13 cellular contexts compared by ENCODE assay signal in the genomic region with DNA sequence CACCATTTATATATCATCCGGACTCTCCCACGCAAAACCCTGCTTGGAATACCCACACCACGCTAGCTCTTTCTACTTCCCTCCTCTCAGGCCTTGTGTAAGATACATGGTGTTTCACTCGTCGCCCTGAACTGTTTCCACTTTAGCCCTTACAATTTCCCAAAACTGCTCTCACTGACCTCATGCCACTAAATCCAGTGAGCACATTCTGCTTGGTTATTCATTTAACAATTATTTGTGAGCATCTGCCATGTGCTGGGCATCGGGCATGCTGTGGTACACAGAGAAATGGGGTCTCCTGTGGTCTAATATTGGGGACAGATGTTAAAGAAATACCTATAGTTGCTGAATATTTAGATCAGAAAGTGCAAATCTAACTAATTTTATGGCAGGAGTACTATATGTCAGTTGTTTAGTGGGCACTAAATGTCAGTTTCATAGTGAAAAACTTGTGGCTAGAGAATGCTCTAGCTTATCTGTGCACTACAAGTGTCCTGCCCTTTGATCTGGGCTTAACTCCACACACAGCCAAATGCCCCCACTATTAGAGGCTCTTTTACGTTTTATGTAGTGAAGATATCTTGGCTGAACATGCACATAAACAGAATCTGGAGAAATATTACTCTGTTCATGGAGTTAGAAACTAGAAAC. TPM values are rescaled to one million over a fixed set of nuclear protein-coding genes. Genes with fewer than 3 reads are reported as not detected.
DNase-seq lines count a peak whose midpoint lies in the region; ATAC-seq, FAIRE-seq and TF ChIP-seq lines count a peak whose summit lies in the region.
"Had no signal": no experiment of that assay in that cellular context is flagged by ENCODE, and none has a peak within 500 bp of the region (broad histone marks: within the 10 kb centered on the region; RNA-seq: fewer than 3 reads in every experiment).

No MANE protein-coding gene starts in this region.

- TF ChIP-seq EP300 in GM12878 (IDR thresholded peaks at IDR 0.05; ENCODE audit: borderline replicate concordance in 1 of 2, control insufficient read depth in 1 of 2, low read depth in 2 of 2, low read length in 2 of 2): no peak

- no peak overlapping the region for H3K9ac ChIP-seq in GM12878 (ENCODE audit: control insufficient read depth, insufficient read depth, low read length)

- ATAC-seq in GM18867 (IDR thresholded peaks at IDR 0.05; ENCODE audit: unreplicated experiment): peak; percentile 44
- ATAC-seq in HG02884 (IDR thresholded peaks at IDR 0.05; ENCODE audit: unreplicated experiment): peak; percentile 43
- ATAC-seq in GM12878: peak; percentile 77
- no peak for ATAC-seq in GM19328 (IDR thresholded peaks at IDR 0.05; ENCODE audit: unreplicated experiment)

- no TSS peak for BruUV-seq in GM12878 (replicated peaks; lab: Mats Ljungman, UMichigan)

- POLR2A ChIA-PET in GM12878 (lab: Charles Lee): no interaction called here

- H2AFZ ChIP-seq in GM12878 (ENCODE audit: control insufficient read depth, low read depth, low read length): no peak overlapping the region; the same call in 1 of the 2 replicates

- DNase-seq in GM12878 (ENCODE audit: low read depth, low spot score): no peak
- peak; percentile 48 for DNase-seq in small intestine
- DNase-seq in MV-4-11 (lab: John Stamatoyannopoulos, UW): no peak
- DNase-seq in NCI-H510A treated with DMSO at 0.1 percent for 48 hours (lab: John Stamatoyannopoulos, UW): no peak
- DNase-seq in GM20000 (ENCODE audit: low spot score): no peak
- DNase-seq: activated CD8-positive, alpha-beta memory T cell treated with anti-CD3 and anti-CD28 coated beads, Interleukin-2, amount 50 U/mL, for 4 hours; CD8-positive, alpha-beta memory T cell; T1000 had no signal

- CTCF ChIA-PET in GM12878 (lab: Yijun Ruan, JAX): interaction anchor here (1.0 to 4.1 kb wide), 3 partner anchors 41 to 175 kb away, joined by 3 to 15 read pairs (median 4); partner anchors contain the start of gene PLEKHG1

- no peak for FAIRE-seq in GM12878 (lab: Jason Lieb, UNC)
- no peak for FAIRE-seq in small intestine (lab: Jason Lieb, UNC)
- FAIRE-seq: astrocyte, endometrium had no signal

- H3K79me2 ChIP-seq in GM12878 (ENCODE audit: control insufficient read depth, insufficient read depth, low read length): peaks cover 13% of the 10 kb centered on the region

- peaks cover 30% of the 10 kb centered on the region for H3K4me1 ChIP-seq in GM12878 (ENCODE audit: control insufficient read depth, insufficient read depth, low read length)
- H3K4me1 ChIP-seq in small intestine (ENCODE audit: control insufficient read depth in 2 of 2, insufficient read depth in 1 of 2, low read depth in 1 of 2, low read length in 1 of 2): peaks cover 0 to 4% of the 10 kb centered on the region in 2 donors

- H3K9me3 ChIP-seq in GM12878 (replicated peaks; ENCODE audit: control insufficient read depth, insufficient read depth, low read length) (no peaks in the 10 kb centered on the region), small intestine (ENCODE audit: control insufficient read depth, low read depth) (no peaks in the 10 kb centered on the region)

- H3K27ac ChIP-seq in GM12878 (ENCODE audit: control insufficient read depth, insufficient read depth) (peak overlapping the region; percentile 63), small intestine (ENCODE audit: low read depth in 1 of 2, low read length in 1 of 2) (no peak overlapping the region)

- intact Hi-C loops in GM12878 (cut with micrococcal nuclease; ENCODE audit: unreplicated experiment): no loop called here

- H3K4me3 ChIP-seq in GM12878 (no peak overlapping the region), small intestine (ENCODE audit: low read depth in 1 of 2, low read length in 2 of 2) (no peak overlapping the region)

- in situ Hi-C loops in GM12878 (cut with MboI): no loop called here

- TF ChIP-seq CTCF in GM12878 (IDR thresholded peaks at IDR 0.05 in 2 of 3, conservative IDR thresholded peaks at IDR 0.05 in 1 of 3; ENCODE audit: control insufficient read depth in 2 of 3, extremely low read depth in 1 of 3, insufficient read depth in 1 of 3, low read depth in 3 of 3, low read length in 3 of 3) (no peak), GM20000 (IDR thresholded peaks at IDR 0.05; ENCODE audit: extremely low read depth, missing control alignments) (no peak)

- peak overlapping the region; percentile 74 for H3K4me2 ChIP-seq in GM12878 (ENCODE audit: control insufficient read depth, insufficient read depth)

- WGBS in GM12878 (ENCODE audit: insufficient coverage, insufficient replicate concordance, low lambda C conversion rate, missing lambda C conversion rate): 72% methylated on average over 7 of the region's 7 CpGs
- WGBS in small intestine, 3 donors: 66 to 76% (median 72%) methylated on average over 7 of the region's 7 CpGs

- no peaks in the 10 kb centered on the region; a peak in 1 of 4 replicates for H3K36me3 ChIP-seq in GM12878 (ENCODE audit: control insufficient read depth in 2 of 2, insufficient read depth in 2 of 2, low read length in 1 of 2)
- no peaks in the 10 kb centered on the region for H3K36me3 ChIP-seq in small intestine (ENCODE audit: control insufficient read depth in 2 of 2, insufficient read depth in 2 of 2, low read length in 2 of 2)

- TF ChIP-seq RAD21 in GM12878 (IDR thresholded peaks at IDR 0.05; ENCODE audit: insufficient read depth, low read depth, low read length): no peak

- RAD21 ChIA-PET in GM12878 (lab: Charles Lee; ENCODE audit: unreplicated experiment): interaction anchor here (0.9 to 8.9 kb wide), 6 partner anchors 10 to 174 kb away, joined by 3 to 73 read pairs (median 3); partner anchors contain the start of gene PLEKHG1

- TF ChIP-seq POLR2A in GM12878 (IDR thresholded peaks at IDR 0.05; ENCODE audit: low read depth, low read length): no peak

- H4K20me1 ChIP-seq in GM12878 (ENCODE audit: control insufficient read depth, insufficient read depth): no peaks in the 10 kb centered on the region

- H3K27me3 ChIP-seq in GM12878 (replicated peaks in 1 of 2; ENCODE audit: control insufficient read depth in 2 of 2, insufficient read depth in 2 of 2, low read length in 1 of 2): no peaks in the 10 kb centered on the region
- no peaks in the 10 kb centered on the region for H3K27me3 ChIP-seq in small intestine (ENCODE audit: control insufficient read depth in 2 of 2, insufficient read depth in 2 of 2, low read length in 2 of 2)

- SMC1A ChIA-PET in GM12878 (lab: Charles Lee; ENCODE audit: uncharacterized antibody, unreplicated experiment): interaction anchor here (1.0 to 3.1 kb wide), 5 partner anchors 25 to 173 kb away, joined by 3 to 17 read pairs (median 4); partner anchors contain the start of gene PLEKHG1

TF ChIP-seq in GM12878, 131 proteins besides CTCF, POLR2A, EP300 and RAD21 (continues in another document):
- TF ChIP-seq NFIC (IDR thresholded peaks at IDR 0.05; ENCODE audit: low read depth, low read length): 0 out of 2 replicates have a peak, but pooled peaks have one; percentile 18
- no peak for TF ChIP-seq YBX1 (IDR thresholded peaks at IDR 0.05)
- TF ChIP-seq MYB (IDR thresholded peaks at IDR 0.05; ENCODE audit: borderline replicate concordance, low read depth, low read length): no peak
- TF ChIP-seq TCF7 (IDR thresholded peaks at IDR 0.05; ENCODE audit: borderline replicate concordance): peak; percentile 90
- no peak for TF ChIP-seq YY1 (IDR thresholded peaks at IDR 0.05; ENCODE audit: low read depth, low read length)
- TF ChIP-seq RUNX3 (IDR thresholded peaks at IDR 0.05; ENCODE audit: low read length): peak; percentile 66
- no peak for TF ChIP-seq PAX5 (IDR thresholded peaks at IDR 0.05; ENCODE audit: borderline replicate concordance, low read depth, low read length)
- TF ChIP-seq, protein P1, sequence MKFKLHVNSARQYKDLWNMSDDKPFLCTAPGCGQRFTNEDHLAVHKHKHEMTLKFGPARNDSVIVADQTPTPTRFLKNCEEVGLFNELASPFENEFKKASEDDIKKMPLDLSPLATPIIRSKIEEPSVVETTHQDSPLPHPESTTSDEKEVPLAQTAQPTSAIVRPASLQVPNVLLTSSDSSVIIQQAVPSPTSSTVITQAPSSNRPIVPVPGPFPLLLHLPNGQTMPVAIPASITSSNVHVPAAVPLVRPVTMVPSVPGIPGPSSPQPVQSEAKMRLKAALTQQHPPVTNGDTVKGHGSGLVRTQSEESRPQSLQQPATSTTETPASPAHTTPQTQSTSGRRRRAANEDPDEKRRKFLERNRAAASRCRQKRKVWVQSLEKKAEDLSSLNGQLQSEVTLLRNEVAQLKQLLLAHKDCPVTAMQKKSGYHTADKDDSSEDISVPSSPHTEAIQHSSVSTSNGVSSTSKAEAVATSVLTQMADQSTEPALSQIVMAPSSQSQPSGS (IDR thresholded peaks at IDR 0.05; ENCODE audit: low read length): 0 out of 2 replicates have a peak, but pooled peaks have one; percentile 14
- TF ChIP-seq, protein P2, sequence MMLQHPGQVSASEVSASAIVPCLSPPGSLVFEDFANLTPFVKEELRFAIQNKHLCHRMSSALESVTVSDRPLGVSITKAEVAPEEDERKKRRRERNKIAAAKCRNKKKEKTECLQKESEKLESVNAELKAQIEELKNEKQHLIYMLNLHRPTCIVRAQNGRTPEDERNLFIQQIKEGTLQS (IDR thresholded peaks at IDR 0.05; ENCODE audit: borderline replicate concordance, extremely low read depth, low read depth, low read length): no peak
- no peak for TF ChIP-seq RCOR1 (conservative IDR thresholded peaks at IDR 0.05; ENCODE audit: low read depth, low read length)
- TF ChIP-seq MTA2 (IDR thresholded peaks at IDR 0.05; ENCODE audit: low read depth): no peak

RNA-seq across cellular contexts. Expression of gene PLEKHG1, which starts 41.0 kb away (rescaled TPM):
- 150 TPM in 2 replicates for total RNA-seq in GM12878 (2013; cell fraction: nucleolus; rRNA removed)
- total RNA-seq in GM12878 (2014; rRNA removed) (7.3 and 10.0 TPM in 2 replicates), GM12878 (2014; rRNA removed; fragmentation: Illumina TruSeq; extraction: Trizol) (4.5 and 4.7 TPM in 2 replicates), GM12878 (2021) (7.3 and 8.3 TPM in 2 replicates)
- polyA plus RNA-seq in GM12878 (2011; ENCODE audit: low read depth): 2.2 TPM
- polyA plus RNA-seq in GM12878 (2011; rRNA removed) (15.0 and 17.2 TPM in 2 replicates), GM12878 (2014; fragmentation: Illumina TruSeq; extraction: Trizol) (5.3 and 9.9 TPM in 2 replicates), GM12878 (2014; fragmentation: Nextera tagmentation; extraction: Ambion mirVana) (1 to 10 TPM in 1 of 2 experiments, under 1 TPM in 1; 0.77 to 1.1 TPM), GM12878 (2014; rRNA removed) (3.8 and 6.0 TPM in 2 replicates), GM12878 (2016; fragmentation: Nextera tagmentation; extraction: Ambion mirVana) (1 to 10 TPM; 2.8 to 4.3 TPM), small intestine (1 to 10 TPM; 3.0 to 6.6 (median 5.1) TPM)
- polyA plus RNA-seq in GM12878 (2011; cell fraction: cytosol; rRNA removed): 10.9 and 14.1 TPM in 2 replicates
- 22.8 and 24.8 TPM in 2 replicates for polyA plus RNA-seq in GM12878 (2011; cell fraction: nucleus; rRNA removed)
- 3.2 and 3.6 TPM in 2 replicates for polyA plus RNA-seq in GM12878 (2012)
- 52.1 and 55.8 TPM in 2 replicates for polyA minus RNA-seq in GM12878 (2011; rRNA and poly(A)+ RNA removed)
- 11.5 and 12.0 TPM in 2 replicates for polyA minus RNA-seq in GM12878 (2011; cell fraction: cytosol; rRNA and poly(A)+ RNA removed)
- 58.5 and 77.3 TPM in 2 replicates for polyA minus RNA-seq in GM12878 (2011; cell fraction: nucleus; rRNA and poly(A)+ RNA removed)
